9 cellular contexts compared by ENCODE assay signal in the genomic region with DNA sequence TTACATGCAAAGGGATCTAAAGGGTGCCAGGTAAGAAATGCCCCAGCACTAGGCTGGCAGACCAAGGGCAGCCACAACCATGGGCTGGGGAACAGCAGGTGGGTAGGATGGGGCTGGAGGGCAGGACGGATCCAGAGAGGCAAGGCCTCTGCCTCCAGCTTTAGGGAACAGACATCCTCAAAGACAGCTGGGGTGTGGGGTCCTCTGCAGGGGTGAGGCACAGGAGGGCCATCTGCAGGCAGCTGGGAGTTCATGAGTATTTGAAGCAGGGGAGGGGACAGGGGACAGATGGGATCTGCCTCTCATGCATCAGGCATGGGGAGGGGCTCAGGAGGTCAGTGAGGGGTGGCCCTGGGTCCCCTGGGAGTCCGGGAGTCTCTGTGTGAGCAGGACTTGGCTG. TPM values are rescaled to one million over a fixed set of nuclear protein-coding genes. Genes with fewer than 3 reads are reported as not detected.
DNase-seq lines count a peak whose midpoint lies in the region; ATAC-seq and TF ChIP-seq lines count a peak whose summit lies in the region.
"Had no signal": no experiment of that assay in that cellular context is flagged by ENCODE, and none has a peak within 500 bp of the region (broad histone marks: within the 10 kb centered on the region; RNA-seq: fewer than 3 reads in every experiment).

No MANE protein-coding gene starts in this region.

- H3K4me1 Mint-ChIP-seq in CD8-positive, alpha-beta T cell (ENCODE audit: low read depth): peaks cover 81% of the 10 kb centered on the region
- H3K4me1 Mint-ChIP-seq in T-helper 17 cell: peaks cover 66% of the 10 kb centered on the region

- no peaks in the 10 kb centered on the region for H3K9me3 Mint-ChIP-seq in CD8-positive, alpha-beta T cell

- TF ChIP-seq CTCF in CD8-positive, alpha-beta T cell (IDR thresholded peaks at IDR 0.05): no peak
- no peak for TF ChIP-seq CTCF in GM12875 (IDR thresholded peaks at IDR 0.05; ENCODE audit: borderline replicate concordance, insufficient read depth, low read depth, low read length)
- TF ChIP-seq CTCF in lower lobe of right lung (IDR thresholded peaks at IDR 0.05): no peak

- CTCF ChIA-PET in CD8-positive, alpha-beta T cell (lab: Charles Lee): interaction anchor here (0.6 kb wide), 1 partner anchor 315 kb away, joined by 3 read pairs; no protein-coding TSS in a partner anchor

- peaks cover 90% of the 10 kb centered on the region for H3K4me1 ChIP-seq in CD8-positive, alpha-beta T cell (ENCODE audit: insufficient read depth, low read length)
- H3K4me1 ChIP-seq in lower lobe of right lung: peaks cover 48% of the 10 kb centered on the region

- intact Hi-C loops in CD8-positive, alpha-beta T cell (cut with DNase I, micrococcal nuclease): no loop called here
- intact Hi-C loops in lower lobe of right lung (cut with DNase I): no loop called here

- H3K36me3 ChIP-seq in CD8-positive, alpha-beta T cell (ENCODE audit: insufficient read depth, low read length): no peaks in the 10 kb centered on the region
- no peaks in the 10 kb centered on the region for H3K36me3 ChIP-seq in lower lobe of right lung
- H3K36me3 ChIP-seq: brain microvascular endothelial cell had no signal

- H3K36me3 Mint-ChIP-seq in CD8-positive, alpha-beta T cell: peaks cover 34% of the 10 kb centered on the region
- peaks cover 2% of the 10 kb centered on the region for H3K36me3 Mint-ChIP-seq in T-helper 17 cell (ENCODE audit: low read depth)

- peak overlapping the region; percentile 83 for H3K27ac ChIP-seq in CD8-positive, alpha-beta T cell (ENCODE audit: low read depth, low read length)
- H3K27ac ChIP-seq in lower lobe of right lung: no peak overlapping the region
- H3K27ac ChIP-seq: brain microvascular endothelial cell had no signal

- H3K27me3 Mint-ChIP-seq in CD8-positive, alpha-beta T cell (ENCODE audit: low read depth): no peaks in the 10 kb centered on the region
- H3K27me3 Mint-ChIP-seq in T-helper 17 cell: no peaks in the 10 kb centered on the region

- peak overlapping the region; percentile 91 for H3K4me3 Mint-ChIP-seq in CD8-positive, alpha-beta T cell
- H3K4me3 Mint-ChIP-seq in T-helper 17 cell: peak overlapping the region; percentile 92

- peak overlapping the region; percentile 100 for H3K27ac Mint-ChIP-seq in CD8-positive, alpha-beta T cell
- H3K27ac Mint-ChIP-seq in T-helper 17 cell: peak overlapping the region; percentile 100

- no peak for ATAC-seq in CD8-positive, alpha-beta T cell
- ATAC-seq in T-helper 17 cell (no peak), lower lobe of right lung (no peak), GM19351 (IDR thresholded peaks at IDR 0.05; ENCODE audit: unreplicated experiment) (no peak), HG03457 (IDR thresholded peaks at IDR 0.05; ENCODE audit: unreplicated experiment) (no peak)
- ATAC-seq: SK-N-SH treated with all-trans-retinoic acid at 6 μM for 48 hours had no signal

- POLR2A ChIA-PET in CD8-positive, alpha-beta T cell (lab: Charles Lee): interaction anchor here (0.5 to 1.2 kb wide), 6 partner anchors 10 to 98 kb away, joined by 3 to 4 read pairs (median 4); no protein-coding TSS in a partner anchor

- DNase-seq in CD8-positive, alpha-beta T cell: no peak
- DNase-seq in T-helper 17 cell: no peak
- DNase-seq in lower lobe of right lung: peak; percentile 20
- no peak for DNase-seq in HUDEP-2 (lab: John Stamatoyannopoulos, UW; ENCODE audit: unreplicated experiment in 76 of 76)
- DNase-seq: brain microvascular endothelial cell had no signal

- H3K27me3 ChIP-seq in CD8-positive, alpha-beta T cell (ENCODE audit: insufficient read depth, low read length): no peaks in the 10 kb centered on the region
- no peaks in the 10 kb centered on the region for H3K27me3 ChIP-seq in lower lobe of right lung (ENCODE audit: low read depth)
- H3K27me3 ChIP-seq: brain microvascular endothelial cell had no signal

- no peaks in the 10 kb centered on the region for H3K9me3 ChIP-seq in CD8-positive, alpha-beta T cell (ENCODE audit: low read length)
- H3K9me3 ChIP-seq in T-helper 17 cell (ENCODE audit: control insufficient read depth, low read length, poor library complexity, severe bottlenecking): no peaks in the 10 kb centered on the region
- no peaks in the 10 kb centered on the region for H3K9me3 ChIP-seq in lower lobe of right lung

- H3K4me3 ChIP-seq in CD8-positive, alpha-beta T cell (ENCODE audit: low read depth, low read length): peak overlapping the region; percentile 91
- H3K4me3 ChIP-seq in GM12875 (ENCODE audit: low read depth, low read length) (peak overlapping the region; percentile 18), lower lobe of right lung (no peak overlapping the region)

RNA-seq across cellular contexts. Expression of a gene that starts 3.9 kb away (rescaled TPM):
- total RNA-seq in CD8-positive, alpha-beta T cell: 10 to 100 TPM; 20.6 to 22.7 TPM
- 10 to 100 TPM; 47.2 to 62.3 TPM for total RNA-seq in T-helper 17 cell
- total RNA-seq in lower lobe of right lung: 5.3 TPM

RNA-seq across cellular contexts. Expression of a gene that starts 33.7 kb away (rescaled TPM):
- 10 to 100 TPM; 72.1 to 78.0 TPM for total RNA-seq in CD8-positive, alpha-beta T cell
- total RNA-seq in T-helper 17 cell (10 to 100 TPM; 45.2 to 54.4 TPM), lower lobe of right lung (25.6 TPM)
